In genomic region chr12:17371491-17372290, GRCh38 we compare ENCODE assay signal across 33 cellular contexts.
"Had no signal": no experiment of that assay in that cellular context is flagged by ENCODE, and none has a peak within 500 bp of the region (broad histone marks: within the 10 kb centered on the region; RNA-seq: fewer than 3 reads in every experiment).

No MANE protein-coding gene starts in this region.

- H3K4me3 ChIP-seq: adrenal gland, body of pancreas, breast epithelium had no signal

- H3K27ac Mint-ChIP-seq: activated B cell treated with CpG ODN at 0.5 μM for 24 hours; activated CD4-positive, alpha-beta memory T cell treated with anti-CD3 and anti-CD28 coated beads for 36 hours; activated CD4-positive, alpha-beta T cell treated with anti-CD3 and anti-CD28 coated beads, Interleukin-2, amount 10 ng/mL, durations not matched to agents 24 days and 14 days; activated CD8-positive, alpha-beta T cell treated with anti-CD3 and anti-CD28 coated beads for 36 hours; activated naive CD4-positive, alpha-beta T cell treated with anti-CD3 and anti-CD28 coated beads for 36 hours; activated naive CD4-positive, alpha-beta T cell treated with anti-CD3 and anti-CD28 coated beads, Interleukin-2, amount 50 U/mL, for 72 hours; activated naive CD8-positive, alpha-beta T cell treated with anti-CD3 and anti-CD28 coated beads for 36 hours; activated T-cell treated with anti-CD3 and anti-CD28 coated beads, Interleukin-2, amount 50 U/mL, for 72 hours; activated T-helper 1 cell treated with anti-CD3 and anti-CD28 coated beads, Interleukin-12 subunit alpha, Interleukin-12 subunit beta, Interleukin-2, Interleukin-4 antibody, amounts not matched to agents 30 ng/mL and 10 ng/mL and 1 ng/mL, durations not matched to agents 14 hours and 24 hours and 36 hours; activated T-helper 17 cell treated with anti-CD3 and anti-CD28 coated beads, Interleukin-2, amount 50 U/mL, for 72 hours; T-helper 2 cell treated with Interferon-gamma antibody and Interleukin-4, amounts not matched to agents 5 μg/mL and 100 μg/mL, for 36 hours had no signal

- ATAC-seq: activated CD8-positive, alpha-beta T cell treated with anti-CD3 and anti-CD28 coated beads for 36 hours; activated naive CD4-positive, alpha-beta T cell treated with anti-CD3 and anti-CD28 coated beads, Interleukin-2, amount 50 U/mL, for 72 hours; activated T-cell treated with anti-CD3 and anti-CD28 coated beads, Interleukin-2, amount 50 U/mL, for 4 hours; activated T-cell treated with anti-CD3 and anti-CD28 coated beads, Interleukin-2, amount 50 U/mL, for 72 hours; activated T-helper 17 cell treated with anti-CD3 and anti-CD28 coated beads, Interleukin-2, amount 50 U/mL, for 72 hours; body of pancreas had no signal

- H3K4me1 ChIP-seq: adrenal gland, body of pancreas, breast epithelium had no signal

- H3K36me3 Mint-ChIP-seq: activated CD4-positive, alpha-beta memory T cell treated with anti-CD3 and anti-CD28 coated beads for 36 hours; activated naive CD4-positive, alpha-beta T cell treated with anti-CD3 and anti-CD28 coated beads, Interleukin-2, amount 50 U/mL, for 72 hours; activated naive CD8-positive, alpha-beta T cell treated with anti-CD3 and anti-CD28 coated beads for 36 hours had no signal

- H3K27me3 ChIP-seq: adrenal gland, body of pancreas, brain microvascular endothelial cell, breast epithelium had no signal

- H3K27ac ChIP-seq: adrenal gland, body of pancreas, brain microvascular endothelial cell, breast epithelium, VCaP had no signal

- H3K36me3 ChIP-seq: adrenal gland, brain microvascular endothelial cell, breast epithelium had no signal

- H3K9me3 ChIP-seq: adrenal gland, body of pancreas, breast epithelium had no signal

- H3K4me3 Mint-ChIP-seq: activated B cell treated with CpG ODN at 0.5 μM for 24 hours; activated CD4-positive, alpha-beta memory T cell treated with anti-CD3 and anti-CD28 coated beads for 36 hours; activated CD4-positive, alpha-beta T cell treated with anti-CD3 and anti-CD28 coated beads, Interleukin-2, amount 10 ng/mL, durations not matched to agents 24 days and 14 days; activated CD8-positive, alpha-beta T cell treated with anti-CD3 and anti-CD28 coated beads for 36 hours; activated naive CD4-positive, alpha-beta T cell treated with anti-CD3 and anti-CD28 coated beads for 36 hours; activated naive CD8-positive, alpha-beta T cell treated with anti-CD3 and anti-CD28 coated beads for 36 hours; activated T-cell treated with anti-CD3 and anti-CD28 coated beads, Interleukin-2, amount 50 U/mL, for 4 hours; activated T-cell treated with anti-CD3 and anti-CD28 coated beads, Interleukin-2, amount 50 U/mL, for 72 hours; activated T-helper 1 cell treated with anti-CD3 and anti-CD28 coated beads, Interleukin-12 subunit alpha, Interleukin-12 subunit beta, Interleukin-2, Interleukin-4 antibody, amounts not matched to agents 30 ng/mL and 10 ng/mL and 1 ng/mL, durations not matched to agents 14 hours and 24 hours and 36 hours; activated T-helper 17 cell treated with anti-CD3 and anti-CD28 coated beads, Interleukin-2, amount 50 U/mL, for 72 hours; T-helper 2 cell treated with Interferon-gamma antibody and Interleukin-4, amounts not matched to agents 5 μg/mL and 100 μg/mL, for 36 hours had no signal

- H3K4me1 Mint-ChIP-seq: activated B cell treated with CpG ODN at 0.5 μM for 24 hours; activated CD4-positive, alpha-beta T cell treated with anti-CD3 and anti-CD28 coated beads, Interleukin-2, amount 10 ng/mL, durations not matched to agents 24 days and 14 days; activated naive CD8-positive, alpha-beta T cell treated with anti-CD3 and anti-CD28 coated beads for 36 hours; activated T-helper 17 cell treated with anti-CD3 and anti-CD28 coated beads, Interleukin-2, amount 50 U/mL, for 72 hours had no signal

- DNase-seq: activated B cell treated with CpG ODN at 0.5 μM for 24 hours; activated CD4-positive, alpha-beta memory T cell treated with anti-CD3 and anti-CD28 coated beads for 36 hours; activated CD4-positive, alpha-beta T cell treated with anti-CD3 and anti-CD28 coated beads for 4 hours; activated CD4-positive, alpha-beta T cell treated with anti-CD3 and anti-CD28 coated beads, Interleukin-2, amount 10 ng/mL, durations not matched to agents 24 days and 14 days; activated CD4-positive, alpha-beta T cell treated with anti-CD3 and anti-CD28 coated beads, Interleukin-2, amount 50 U/mL, for 1 hour; activated CD4-positive, alpha-beta T cell treated with anti-CD3 and anti-CD28 coated beads, Interleukin-2, amount 50 U/mL, for 4 hours; activated CD4-positive, CD25-positive, alpha-beta regulatory T cell treated with anti-CD3 and anti-CD28 coated beads, Interleukin-2, amount 50 U/mL, for 72 hours; activated CD8-positive, alpha-beta memory T cell treated with anti-CD3 and anti-CD28 coated beads, Interleukin-2, amount 50 U/mL, for 4 hours; activated CD8-positive, alpha-beta T cell treated with anti-CD3 and anti-CD28 coated beads for 36 hours; activated effector memory CD4-positive, alpha-beta T cell treated with anti-CD3 and anti-CD28 coated beads, Interleukin-2, amount 50 U/mL, for 16 hours; activated gamma-delta T cell treated with Interleukin-2 at 50 U/mL for 16 hours; activated naive CD4-positive, alpha-beta T cell; activated naive CD4-positive, alpha-beta T cell treated with anti-CD3 and anti-CD28 coated beads for 36 hours; activated naive CD4-positive, alpha-beta T cell treated with anti-CD3 and anti-CD28 coated beads, Interleukin-2, amount 50 U/mL, for 16 hours; activated naive CD8-positive, alpha-beta T cell treated with anti-CD3 and anti-CD28 coated beads for 36 hours; activated T-cell treated with anti-CD3 and anti-CD28 coated beads for 4 hours; activated T-cell treated with anti-CD3 and anti-CD28 coated beads, Interleukin-2, amount 50 U/mL, for 1 hour; activated T-cell treated with anti-CD3 and anti-CD28 coated beads, Interleukin-2, amount 50 U/mL, for 4 hours; activated T-cell treated with anti-CD3 and anti-CD28 coated beads, Interleukin-2, amount 50 U/mL, for 72 hours; adrenal gland; amniotic stem cell; aorta; body of pancreas; brain microvascular endothelial cell; central memory CD4-positive, alpha-beta T cell; T-helper 2 cell; T-helper 9 cell had no signal

- H3K27me3 Mint-ChIP-seq: activated B cell treated with CpG ODN at 0.5 μM for 24 hours; activated CD4-positive, alpha-beta memory T cell treated with anti-CD3 and anti-CD28 coated beads for 36 hours; activated CD4-positive, alpha-beta T cell treated with anti-CD3 and anti-CD28 coated beads, Interleukin-2, amount 10 ng/mL, durations not matched to agents 24 days and 14 days; activated CD8-positive, alpha-beta T cell treated with anti-CD3 and anti-CD28 coated beads for 36 hours; activated naive CD8-positive, alpha-beta T cell treated with anti-CD3 and anti-CD28 coated beads for 36 hours; activated T-helper 17 cell treated with anti-CD3 and anti-CD28 coated beads, Interleukin-2, amount 50 U/mL, for 72 hours had no signal
